In the genomic region with DNA sequence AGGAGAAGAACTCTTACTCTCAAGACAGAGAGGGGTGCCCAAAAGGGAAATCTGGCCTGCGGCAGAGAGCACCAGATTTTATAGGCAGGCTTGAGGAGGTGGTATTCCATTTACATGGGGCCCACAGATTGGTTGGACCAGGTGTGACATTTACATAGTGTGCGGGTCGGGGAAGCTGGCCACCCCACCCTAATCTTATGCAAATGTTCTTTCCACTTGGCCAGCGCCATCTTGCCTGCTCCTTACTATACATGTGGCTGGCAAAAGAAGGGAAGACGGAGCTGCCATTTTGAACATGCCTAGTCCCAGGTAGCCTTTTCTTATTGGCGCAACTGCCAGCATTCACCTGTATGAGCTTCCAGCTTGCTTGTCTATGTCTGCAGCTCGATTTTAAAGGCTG, we compare ENCODE assay signal across 16 cellular contexts. TPM values are rescaled to one million over a fixed set of nuclear protein-coding genes. Genes with fewer than 3 reads are reported as not detected.
A peak's percentile ranks its signal among the peaks of the same experiment; 100 is the strongest.
DNase-seq lines count a peak whose midpoint lies in the region; FAIRE-seq and TF ChIP-seq lines count a peak whose summit lies in the region.
"Had no signal": no experiment of that assay in that cellular context is flagged by ENCODE, and none has a peak within 500 bp of the region (broad histone marks: within the 10 kb centered on the region; RNA-seq: fewer than 3 reads in every experiment).

No MANE protein-coding gene starts in this region.

- no peak overlapping the region for H2AK5ac ChIP-seq in H9 (ENCODE audit: insufficient read length, low read length)

- no peak for TF ChIP-seq EP300 in esophagus muscularis mucosa (IDR thresholded peaks at IDR 0.05)

- H3K9me3 ChIP-seq in H9 (ENCODE audit: control insufficient read depth, low read depth, low read length) (peaks cover 5% of the 10 kb centered on the region), esophagus muscularis mucosa (peaks cover 0 to 8% (median 4%) of the 10 kb centered on the region in 4 donors)

- H3K9me3 Mint-ChIP-seq in H9, result peaks cover 35 to 36% of the 10 kb centered on the region in 2 experiments

- H3K14ac ChIP-seq in H9 (ENCODE audit: insufficient read depth, low read length), result no peak overlapping the region

- H4K5ac ChIP-seq in H9 (ENCODE audit: insufficient read length, low read depth, low read length), result no peak overlapping the region

- H2BK12ac ChIP-seq in H9 (ENCODE audit: insufficient read length, low read depth, low read length), result no peak overlapping the region

- H3K4me3 ChIP-seq in KMS-11 (IDR thresholded peaks at IDR 0.05; ENCODE audit: insufficient read depth, low read depth, low read length) (no peak overlapping the region), esophagus muscularis mucosa (no peak overlapping the region)
- H3K4me3 ChIP-seq: A549, GM23248 had no signal

- H2BK5ac ChIP-seq in H9 (ENCODE audit: insufficient read length, low read length), result no peak overlapping the region

- H4K91ac ChIP-seq in H9 (ENCODE audit: insufficient read length, low read depth, low read length), result no peak overlapping the region

- H3K27ac ChIP-seq in H9 (ENCODE audit: insufficient read length, low read depth, low read length) (no peak overlapping the region), KMS-11 (no peak overlapping the region), esophagus muscularis mucosa (replicated peaks in 1 of 4) (no peak overlapping the region)
- H3K27ac ChIP-seq: A549, GM23248 had no signal

- TF ChIP-seq CTCF in H9 (conservative IDR thresholded peaks at IDR 0.05) (no peak), KMS-11 (conservative IDR thresholded peaks at IDR 0.05; ENCODE audit: low read depth, low read length) (no peak), esophagus muscularis mucosa (IDR thresholded peaks at IDR 0.05) (no peak), GM13977 (IDR thresholded peaks at IDR 0.05; ENCODE audit: extremely low read depth, insufficient read depth, missing control alignments) (no peak)

- H3K4me1 ChIP-seq in H9 (ENCODE audit: insufficient read depth, low read length) (peaks cover 25% of the 10 kb centered on the region), KMS-11 (ENCODE audit: low read depth, poor library complexity, severe bottlenecking) (peaks cover 75% of the 10 kb centered on the region), esophagus muscularis mucosa (peaks cover 0 to 15% (median 9%) of the 10 kb centered on the region in 4 donors)
- H3K4me1 ChIP-seq: A549 had no signal

- peaks cover 71 to 84% (median 74%) of the 10 kb centered on the region in 3 experiments for H3K36me3 Mint-ChIP-seq in H9 (ENCODE audit: insufficient read depth in 1 of 3, low read depth in 3 of 3)
- H3K36me3 Mint-ChIP-seq: CD14-positive monocyte had no signal

- peak overlapping the region; percentile 49 to 81 (median 77); a peak in 4 of 7 replicates for H3K27ac Mint-ChIP-seq in H9
- H3K27ac Mint-ChIP-seq: CD14-positive monocyte had no signal

- H3K4ac ChIP-seq in H9 (ENCODE audit: low read depth, low read length), result no peak overlapping the region

- H3K23ac ChIP-seq in H9 (ENCODE audit: insufficient read length, low read depth, low read length), result no peak overlapping the region

- no peak overlapping the region for H2BK15ac ChIP-seq in H9 (ENCODE audit: low read depth, low read length)

- H3K79me1 ChIP-seq in H9 (ENCODE audit: insufficient read depth, low read depth, low read length, poor library complexity, severe bottlenecking), result peaks cover 2% of the 10 kb centered on the region

- H4K20me1 ChIP-seq in H9 (ENCODE audit: control insufficient read depth, insufficient read depth, insufficient read length) (no peaks in the 10 kb centered on the region), KMS-11 (ENCODE audit: insufficient read depth) (no peaks in the 10 kb centered on the region)

- WGBS in H9 (ENCODE audit: extremely low coverage, insufficient read length, low lambda C conversion rate), result no CpG with 5 or more reads among the region's 7 CpGs
- WGBS in esophagus muscularis mucosa, result 94% methylated on average over 7 of the region's 7 CpGs

- H3K27me3 ChIP-seq in H9 (ENCODE audit: insufficient read depth, low read length), result no peaks in the 10 kb centered on the region
- H3K27me3 ChIP-seq in KMS-11 (ENCODE audit: insufficient read depth, low read depth), result no peaks in the 10 kb centered on the region
- no peaks in the 10 kb centered on the region for H3K27me3 ChIP-seq in esophagus muscularis mucosa

- intact Hi-C loops in esophagus muscularis mucosa (cut with DNase I), result no loop called here

- H3K23me2 ChIP-seq in H9 (ENCODE audit: insufficient read length, low read depth, low read length, poor library complexity, severe bottlenecking), result no peaks in the 10 kb centered on the region

- in situ Hi-C loops in GM13977 (cut with MboI; ENCODE audit: low pct_unique_long_range_greater_than_20kb, low sequenced_read_pairs, unreplicated experiment), result no loop called here

- no peaks in the 10 kb centered on the region for H3K27me3 Mint-ChIP-seq in H9 (ENCODE audit: low read depth)

- no peak overlapping the region for H3K4me2 ChIP-seq in H9 (ENCODE audit: insufficient read depth, insufficient read length, low read length)
- peak overlapping the region; percentile 86 for H3K4me2 ChIP-seq in KMS-11
- H3K4me2 ChIP-seq: A549 had no signal

- DNase-seq in H9 (peak; percentile 76), esophagus muscularis mucosa (ENCODE audit: extremely low spot score) (peak; percentile 29), GM19239 (ENCODE audit: insufficient read length, low spot score) (no peak), SK-N-DZ (ENCODE audit: low spot score) (no peak), nucleus accumbens (lab: John Stamatoyannopoulos, UW) (no peak), GM13977 (ENCODE audit: low spot score) (no peak)
- DNase-seq: AML-193; CD4-positive, alpha-beta memory T cell; DMS153; DMS79; GF-D8; GM23248; H7 had no signal

- peaks cover 58 to 60% of the 10 kb centered on the region in 2 experiments for H3K4me1 Mint-ChIP-seq in H9
- H3K4me1 Mint-ChIP-seq: CD4-positive, alpha-beta memory T cell had no signal

- H3T11ph ChIP-seq in H9 (ENCODE audit: low read length), result no peak overlapping the region

- H3K18ac ChIP-seq in H9 (ENCODE audit: insufficient read length, low read depth, low read length), result no peak overlapping the region

- H2BK20ac ChIP-seq in H9 (ENCODE audit: low read depth, low read length, poor library complexity, severe bottlenecking), result no peak overlapping the region

- H3K9ac ChIP-seq in H9 (ENCODE audit: extremely low read depth, insufficient read length, low read length) (no peak overlapping the region), KMS-11 (no peak overlapping the region)
- H3K9ac ChIP-seq: GM23248 had no signal

- no peak overlapping the region for H2BK120ac ChIP-seq in H9 (ENCODE audit: low read depth, low read length, poor library complexity, severe bottlenecking)

- H2AFZ ChIP-seq in H9 (ENCODE audit: low read length) (no peak overlapping the region), KMS-11 (ENCODE audit: low read depth) (no peak overlapping the region)
- H2AFZ ChIP-seq: GM23248 had no signal

- H3K79me2 ChIP-seq in H9 (ENCODE audit: insufficient read depth, low read length) (no peaks in the 10 kb centered on the region), KMS-11 (ENCODE audit: insufficient read depth, low read depth) (peaks cover 17% of the 10 kb centered on the region; the same call in 1 of the 2 replicates)

- no peak for TF ChIP-seq POLR2A in esophagus muscularis mucosa (IDR thresholded peaks at IDR 0.05; ENCODE audit: low read depth)

- H3K56ac ChIP-seq in H9 (ENCODE audit: insufficient read length, low read depth, low read length), result no peak overlapping the region

- H3K4me3 Mint-ChIP-seq in H9, result no peak overlapping the region
- H3K4me3 Mint-ChIP-seq: CD14-positive monocyte; CD4-positive, alpha-beta memory T cell had no signal

- FAIRE-seq in GM19239 (lab: Jason Lieb, UNC), result no peak
- FAIRE-seq: A549 had no signal

- H4K8ac ChIP-seq in H9 (replicated peaks; ENCODE audit: insufficient read length, low read depth, low read length), result no peak overlapping the region

- H3K36me3 ChIP-seq in KMS-11 (ENCODE audit: insufficient read depth) (no peaks in the 10 kb centered on the region), esophagus muscularis mucosa (no peaks in the 10 kb centered on the region)

RNA-seq across cellular contexts. Expression of a gene that starts 34.8 kb away (rescaled TPM):
- total RNA-seq in H9 (2021) (41.9 and 44.3 TPM in 2 replicates), esophagus muscularis mucosa (under 1 TPM in 2 of 4 donors, not detected in 2; under 0.01 to 0.46 TPM)
- 4.4 and 7.2 TPM in 2 replicates for polyA plus RNA-seq in SK-N-DZ (2014; cell fraction: cytosol; rRNA removed)
- 7.9 and 11.3 TPM in 2 replicates for polyA plus RNA-seq in SK-N-DZ (2014; cell fraction: nucleus; rRNA removed)
- total RNA-seq: CD4-positive, alpha-beta memory T cell; GM23248 had no signal
- polyA plus RNA-seq: CD14-positive monocyte; CD4-positive, alpha-beta memory T cell; GM23248 had no signal

Comparison
In these comparisons a context has a peak if more than half of its experiments do, and no peak if none do; other contexts are left out.
1. DNase-seq: peak in H9 (single experiment) and esophagus muscularis mucosa (single experiment); none in GM19239 (single experiment), SK-N-DZ (single experiment), nucleus accumbens (0 of 56) and GM13977 (single experiment).
2. RNA of a gene that starts 34.8 kb away (total RNA-seq): 41.9 to 44.3 TPM in H9; under 0.01 to 0.46 TPM in esophagus muscularis mucosa; every median in the first group is over 10 times any median in the second.